ENCODE assay signal across 29 cellular contexts in genomic region chr15:28980709-28981350, GRCh38.
"Had no signal": no experiment of that assay in that cellular context is flagged by ENCODE, and none has a peak within 500 bp of the region (broad histone marks: within the 10 kb centered on the region; RNA-seq: fewer than 3 reads in every experiment).

No MANE protein-coding gene starts in this region.

- H3K27me3 ChIP-seq: colonic mucosa, esophagus squamous epithelium, ovary, right atrium auricular region, suprapubic skin, thyroid gland had no signal

- H3K4me1 ChIP-seq: colonic mucosa, right atrium auricular region, thyroid gland had no signal

- H3K27me3 Mint-ChIP-seq: stimulated activated naive CD8-positive, alpha-beta T cell treated with anti-CD3 and anti-CD28 coated beads, Interleukin-15, amount 100 ng/mL, for 72 hours; type B pancreatic cell had no signal

- H3K9me3 ChIP-seq: colonic mucosa, heart right ventricle, lower lobe of right lung, ovary, right atrium auricular region, suprapubic skin, thyroid gland had no signal

- H3K27ac ChIP-seq: colonic mucosa, esophagus squamous epithelium, heart right ventricle, lower lobe of right lung, ovary, right atrium auricular region, suprapubic skin, thyroid gland had no signal

- H3K36me3 Mint-ChIP-seq: natural killer cell, type B pancreatic cell had no signal

- DNase-seq: colonic mucosa; effector memory CD4-positive, alpha-beta T cell; erythroblast; esophagus squamous epithelium; foreskin melanocyte; glutamatergic neuron; heart right ventricle; hippocampal formation; islet precursor cell; kidney glomerular epithelial cell; left colon; left ventricle myocardium superior; lower lobe of right lung; natural killer cell; occipital lobe; ovary; stimulated activated CD4-positive, alpha-beta T cell treated with anti-CD3 and anti-CD28 coated beads, Interleukin-12 subunit alpha, Interleukin-12 subunit beta, amount 100 ng/mL, for 4 hours; stimulated activated CD4-positive, alpha-beta T cell treated with anti-CD3 and anti-CD28 coated beads, Interleukin-1b, Interleukin-23, amount 100 ng/mL, for 48 hours; stimulated activated CD4-positive, alpha-beta T cell treated with anti-CD3 and anti-CD28 coated beads, Interleukin-4, amount 100 ng/mL, for 1 hour; stimulated activated CD8-positive, alpha-beta memory T cell treated with anti-CD3 and anti-CD28 coated beads, Interleukin-4, amount 100 ng/mL, for 48 hours; stimulated activated naive CD4-positive, alpha-beta T cell; stimulated activated naive CD8-positive, alpha-beta T cell treated with anti-CD3 and anti-CD28 coated beads, Interleukin-15, amount 100 ng/mL, for 72 hours; thyroid gland had no signal

- H3K27ac Mint-ChIP-seq: dendritic cell treated with granulocyte-macrophage colony-stimulating factor and Interleukin-4, amounts not matched to agents 40 ng/mL and 50 ng/mL, for 4 days; stimulated activated naive CD8-positive, alpha-beta T cell treated with anti-CD3 and anti-CD28 coated beads, Interleukin-15, amount 100 ng/mL, for 72 hours had no signal

- H3K9me3 Mint-ChIP-seq: dendritic cell treated with granulocyte-macrophage colony-stimulating factor and Interleukin-4, amounts not matched to agents 40 ng/mL and 50 ng/mL, for 4 days; natural killer cell; stimulated activated naive CD8-positive, alpha-beta T cell treated with anti-CD3 and anti-CD28 coated beads, Interleukin-15, amount 100 ng/mL, for 72 hours; type B pancreatic cell had no signal

- H3K4me3 Mint-ChIP-seq: dendritic cell treated with granulocyte-macrophage colony-stimulating factor and Interleukin-4, amounts not matched to agents 40 ng/mL and 50 ng/mL, for 4 days; natural killer cell; stimulated activated naive CD8-positive, alpha-beta T cell treated with anti-CD3 and anti-CD28 coated beads, Interleukin-15, amount 100 ng/mL, for 72 hours; type B pancreatic cell had no signal

- H3K36me3 ChIP-seq: colonic mucosa, esophagus squamous epithelium, heart right ventricle, lower lobe of right lung, ovary, right atrium auricular region, suprapubic skin, thyroid gland had no signal

- H3K4me3 ChIP-seq: colonic mucosa, esophagus squamous epithelium, heart right ventricle, lower lobe of right lung, ovary, right atrium auricular region, smooth muscle cell, suprapubic skin, thyroid gland had no signal

- ATAC-seq: heart right ventricle; left colon; left ventricle myocardium superior; lower lobe of right lung; natural killer cell; sciatic nerve; stimulated activated naive CD8-positive, alpha-beta T cell treated with anti-CD3 and anti-CD28 coated beads, Interleukin-15, amount 100 ng/mL, for 72 hours had no signal
